ENCODE assay signal across 12 cellular contexts in genomic region chr1:70361727-70362413, GRCh38. TPM values are rescaled to one million over a fixed set of nuclear protein-coding genes. Genes with fewer than 3 reads are reported as not detected.
DNase-seq lines count a peak whose midpoint lies in the region; FAIRE-seq and TF ChIP-seq lines count a peak whose summit lies in the region.
"Had no signal": no experiment of that assay in that cellular context is flagged by ENCODE, and none has a peak within 500 bp of the region (broad histone marks: within the 10 kb centered on the region; RNA-seq: fewer than 3 reads in every experiment).

No MANE protein-coding gene starts in this region.

- FAIRE-seq in GM19239 (lab: Jason Lieb, UNC): no peak
- FAIRE-seq: kidney had no signal

- no peak for TF ChIP-seq CTCF in fibroblast of the aortic adventitia (IDR thresholded peaks at IDR 0.05; ENCODE audit: insufficient read depth, low read length)

- DNase-seq in GM04503 (ENCODE audit: low read depth) (peak; percentile 25), SK-N-MC (ENCODE audit: low read depth, low spot score) (peak; percentile 83), fibroblast of the aortic adventitia (ENCODE audit: low read depth) (peak; percentile 85), pulmonary artery endothelial cell (ENCODE audit: low read depth, low spot score) (peak; percentile 40), NOMO-1 treated with DMSO at 0.1 percent for 48 hours (lab: John Stamatoyannopoulos, UW; ENCODE audit: unreplicated experiment) (no peak), SJCRH30 (no peak), GM19239 (ENCODE audit: insufficient read length, low spot score) (no peak)
- DNase-seq: activated CD8-positive, alpha-beta T cell treated with anti-CD3 and anti-CD28 coated beads for 36 hours; esophagus squamous epithelium; kidney; OCI-M1; T-helper 9 cell had no signal

- H3K9ac ChIP-seq in SK-N-MC (ENCODE audit: insufficient read length): peak overlapping the region; percentile 64

- no peaks in the 10 kb centered on the region for H3K27me3 ChIP-seq in SJCRH30
- H3K27me3 ChIP-seq: esophagus squamous epithelium had no signal

- H3K27ac ChIP-seq in SK-N-MC: peak overlapping the region; percentile 94
- no peak overlapping the region for H3K27ac ChIP-seq in SJCRH30
- H3K27ac ChIP-seq: esophagus squamous epithelium had no signal

- H3K9me3 ChIP-seq in SK-N-MC (ENCODE audit: low read depth, low read length) (no peaks in the 10 kb centered on the region), SJCRH30 (replicated peaks) (no peaks in the 10 kb centered on the region)
- H3K9me3 ChIP-seq: esophagus squamous epithelium had no signal

- H3K4me3 ChIP-seq in SK-N-MC (peak overlapping the region; percentile 71), fibroblast of the aortic adventitia (ENCODE audit: low read depth, low read length) (no peak overlapping the region), SJCRH30 (no peak overlapping the region)
- H3K4me3 ChIP-seq: esophagus squamous epithelium had no signal

- 0 out of 2 replicates have a peak, but pooled peaks cover 3% of the 10 kb centered on the region for H3K4me1 ChIP-seq in SJCRH30
- H3K4me1 ChIP-seq: esophagus squamous epithelium had no signal

- H3K36me3 ChIP-seq in SK-N-MC (ENCODE audit: insufficient read depth, low read length) (0 out of 2 replicates have a peak, but pooled peaks cover 3% of the 10 kb centered on the region), SJCRH30 (no peaks in the 10 kb centered on the region)
- H3K36me3 ChIP-seq: esophagus squamous epithelium had no signal

RNA-seq across cellular contexts. Expression of gene ANKRD13C, which starts 7.3 kb away (rescaled TPM):
- total RNA-seq in fibroblast of the aortic adventitia (ENCODE audit: low replicate concordance) (34.3 and 37.7 TPM in 2 replicates), pulmonary artery endothelial cell (24.8 and 30.3 TPM in 2 replicates)
- total RNA-seq in SJCRH30 (2014; rRNA removed; shearing (Covaris generic)): 19.9 and 21.3 TPM in 2 replicates

RNA-seq across cellular contexts. Expression of gene CTH, which starts 49.2 kb away (rescaled TPM):
- total RNA-seq in fibroblast of the aortic adventitia (ENCODE audit: low replicate concordance): 2.4 and 7.6 TPM in 2 replicates
- 1.5 and 1.7 TPM in 2 replicates for total RNA-seq in pulmonary artery endothelial cell
- total RNA-seq in SJCRH30 (2014; rRNA removed; shearing (Covaris generic)): 2.8 and 3.5 TPM in 2 replicates

Comparison
In these comparisons a context has a peak if more than half of its experiments do, and no peak if none do; other contexts are left out.
1. DNase-seq: peak in GM04503 (single experiment), SK-N-MC (single experiment), fibroblast of the aortic adventitia (single experiment) and pulmonary artery endothelial cell (single experiment); none in NOMO-1 treated with DMSO at 0.1 percent for 48 hours (single experiment), SJCRH30 (0 of 2) and GM19239 (single experiment).